23 cellular contexts compared by ENCODE assay signal in the genomic region with DNA sequence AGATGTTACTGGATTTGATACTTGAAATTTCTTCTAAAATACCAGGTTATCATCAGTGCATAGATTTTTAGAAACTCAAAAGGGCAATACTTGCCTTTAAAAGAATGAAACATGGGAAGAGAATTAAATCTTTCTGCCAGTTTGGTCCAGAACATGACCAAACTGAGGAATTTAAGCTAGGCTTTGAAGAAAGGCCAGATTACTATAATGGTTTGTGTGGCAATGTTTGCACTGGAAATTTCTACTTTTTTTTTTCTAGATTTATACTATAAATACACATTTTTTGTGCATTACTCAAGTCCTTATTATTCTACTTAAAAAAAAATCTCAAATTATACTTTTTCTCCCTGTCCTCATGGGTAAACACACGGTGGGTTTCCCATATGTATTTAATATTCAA.
"Had no signal": no experiment of that assay in that cellular context is flagged by ENCODE, and none has a peak within 500 bp of the region (broad histone marks: within the 10 kb centered on the region; RNA-seq: fewer than 3 reads in every experiment).

No MANE protein-coding gene starts in this region.

- H3K9ac ChIP-seq: SK-N-SH had no signal

- H3K27ac Mint-ChIP-seq: activated CD8-positive, alpha-beta T cell treated with anti-CD3 and anti-CD28 coated beads, Interleukin-2, amount 10 ng/mL, durations not matched to agents 7 days and 5 days; activated naive CD4-positive, alpha-beta T cell treated with anti-CD3 and anti-CD28 coated beads, Interleukin-2, amount 50 U/mL, for 72 hours; activated naive CD8-positive, alpha-beta T cell treated with anti-CD3 and anti-CD28 coated beads, Interleukin-2, amount 50 U/mL, for 24 hours had no signal

- H3K36me3 ChIP-seq: brain microvascular endothelial cell, cardiac muscle cell had no signal

- H3K9me3 ChIP-seq: SK-N-SH had no signal

- H3K9me3 Mint-ChIP-seq: activated naive CD4-positive, alpha-beta T cell treated with anti-CD3 and anti-CD28 coated beads, Interleukin-2, amount 50 U/mL, for 72 hours; activated naive CD8-positive, alpha-beta T cell treated with anti-CD3 and anti-CD28 coated beads, Interleukin-2, amount 50 U/mL, for 24 hours had no signal

- H3K4me3 ChIP-seq: cardiac muscle cell had no signal

- H3K36me3 Mint-ChIP-seq: activated naive CD4-positive, alpha-beta T cell treated with anti-CD3 and anti-CD28 coated beads, Interleukin-2, amount 50 U/mL, for 72 hours had no signal

- H3K4me3 Mint-ChIP-seq: activated CD8-positive, alpha-beta T cell treated with anti-CD3 and anti-CD28 coated beads, Interleukin-2, amount 10 ng/mL, durations not matched to agents 7 days and 5 days; activated naive CD8-positive, alpha-beta T cell treated with anti-CD3 and anti-CD28 coated beads, Interleukin-2, amount 50 U/mL, for 24 hours had no signal

- DNase-seq: activated CD4-positive, alpha-beta T cell treated with anti-CD3 and anti-CD28 coated beads for 48 hours; activated CD4-positive, alpha-beta T cell treated with anti-CD3 and anti-CD28 coated beads, Interleukin-2, amount 50 U/mL, for 4 hours; activated CD4-positive, CD25-positive, alpha-beta regulatory T cell treated with anti-CD3 and anti-CD28 coated beads, Interleukin-2, amount 50 U/mL, for 72 hours; activated CD8-positive, alpha-beta memory T cell treated with anti-CD3 and anti-CD28 coated beads, Interleukin-2, amount 50 U/mL, for 48 hours; activated CD8-positive, alpha-beta T cell treated with anti-CD3 and anti-CD28 coated beads, Interleukin-2, amount 10 ng/mL, durations not matched to agents 7 days and 5 days; activated naive CD4-positive, alpha-beta T cell; activated naive CD8-positive, alpha-beta T cell treated with anti-CD3 and anti-CD28 coated beads, Interleukin-2, amount 50 U/mL, for 24 hours; activated T-cell treated with anti-CD3 and anti-CD28 coated beads, Interleukin-2, amount 50 U/mL, for 1 hour; amygdala; brain microvascular endothelial cell; Kasumi-1; NCI-H1048; NCI-H1930; NCI-H2107; NCI-H2171 treated with DMSO at 0.1 percent for 48 hours; NCI-H226; NCI-H526 treated with DMSO at 0.1 percent for 48 hours; NCI-H82; RPMI8226; SK-N-SH; T-helper 1 cell had no signal
